15 cellular contexts compared by ENCODE assay signal in genomic region chr1:117049857-117050256, GRCh38. TPM values are rescaled to one million over a fixed set of nuclear protein-coding genes. Genes with fewer than 3 reads are reported as not detected.
DNase-seq lines count a peak whose midpoint lies in the region; ATAC-seq and TF ChIP-seq lines count a peak whose summit lies in the region.
"Had no signal": no experiment of that assay in that cellular context is flagged by ENCODE, and none has a peak within 500 bp of the region (broad histone marks: within the 10 kb centered on the region; RNA-seq: fewer than 3 reads in every experiment).

No MANE protein-coding gene starts in this region.

- no peaks in the 10 kb centered on the region for H3K27me3 Mint-ChIP-seq in activated naive CD4-positive, alpha-beta T cell treated with anti-CD3 and anti-CD28 coated beads for 36 hours (ENCODE audit: low read depth)
- H3K27me3 Mint-ChIP-seq in CD8-positive, alpha-beta T cell (ENCODE audit: low read depth) = no peaks in the 10 kb centered on the region
- H3K27me3 Mint-ChIP-seq in activated naive CD8-positive, alpha-beta T cell treated with anti-CD3 and anti-CD28 coated beads for 36 hours = no peaks in the 10 kb centered on the region
- H3K27me3 Mint-ChIP-seq in endothelial cell (ENCODE audit: unreplicated experiment) = no peaks in the 10 kb centered on the region

- peak overlapping the region; percentile 42 for H3K4me3 Mint-ChIP-seq in activated naive CD4-positive, alpha-beta T cell treated with anti-CD3 and anti-CD28 coated beads for 36 hours
- no peak overlapping the region for H3K4me3 Mint-ChIP-seq in CD8-positive, alpha-beta T cell
- H3K4me3 Mint-ChIP-seq in activated naive CD8-positive, alpha-beta T cell treated with anti-CD3 and anti-CD28 coated beads for 36 hours = no peak overlapping the region
- H3K4me3 Mint-ChIP-seq in endothelial cell (ENCODE audit: unreplicated experiment) = no peak overlapping the region
- H3K4me3 Mint-ChIP-seq: mesothelial cell of epicardium, WTC11 had no signal

- peaks cover 13% of the 10 kb centered on the region for H3K36me3 Mint-ChIP-seq in activated naive CD4-positive, alpha-beta T cell treated with anti-CD3 and anti-CD28 coated beads for 36 hours (ENCODE audit: low read depth)
- H3K36me3 Mint-ChIP-seq in activated naive CD4-positive, alpha-beta T cell treated with anti-CD3 and anti-CD28 coated beads, Interleukin-2, amount 50 U/mL, for 72 hours = peaks cover 14 to 32% of the 10 kb centered on the region in 2 donors
- no peaks in the 10 kb centered on the region for H3K36me3 Mint-ChIP-seq in CD8-positive, alpha-beta T cell
- H3K36me3 Mint-ChIP-seq in activated naive CD8-positive, alpha-beta T cell treated with anti-CD3 and anti-CD28 coated beads for 36 hours = peaks cover 41% of the 10 kb centered on the region
- H3K36me3 Mint-ChIP-seq in endothelial cell (ENCODE audit: low read depth, unreplicated experiment) = no peaks in the 10 kb centered on the region
- H3K36me3 Mint-ChIP-seq: WTC11 had no signal

- no peak for DNase-seq in activated naive CD4-positive, alpha-beta T cell treated with anti-CD3 and anti-CD28 coated beads for 36 hours
- no peak for DNase-seq in activated naive CD4-positive, alpha-beta T cell treated with anti-CD3 and anti-CD28 coated beads, Interleukin-2, amount 50 U/mL, for 72 hours (ENCODE audit: low spot score in 2 of 2)
- DNase-seq in CD8-positive, alpha-beta T cell = no peak
- no peak for DNase-seq in activated naive CD8-positive, alpha-beta T cell treated with anti-CD3 and anti-CD28 coated beads for 36 hours
- DNase-seq in spleen = no peak
- no peak for DNase-seq in endothelial cell (ENCODE audit: low spot score)
- DNase-seq in T-helper 9 cell = no peak
- no peak for DNase-seq in NCI-H526 (lab: John Stamatoyannopoulos, UW)
- DNase-seq: ACHN, activated gamma-delta T cell treated with Interleukin-2 at 50 U/mL for 16 hours, COR-L47, NCI-H1694, tibial artery had no signal

- CTCF ChIA-PET in activated naive CD4-positive, alpha-beta T cell treated with anti-CD3 and anti-CD28 coated beads for 36 hours (lab: Charles Lee) = interaction anchor here (0.7 to 1.9 kb wide), 5 partner anchors 10 to 475 kb away, joined by 3 to 5 read pairs (median 3); partner anchors contain the start of gene TTF2
- CTCF ChIA-PET in CD8-positive, alpha-beta T cell (lab: Charles Lee) = interaction anchor here (0.8 kb wide), 1 partner anchor 10 kb away, joined by 4 read pairs; the partner anchor contains the start of gene TTF2

- H3K9me3 ChIP-seq in CD8-positive, alpha-beta T cell (ENCODE audit: low read length) = no peaks in the 10 kb centered on the region
- no peaks in the 10 kb centered on the region for H3K9me3 ChIP-seq in spleen
- H3K9me3 ChIP-seq: tibial artery had no signal

- no peak overlapping the region for H3K4me3 ChIP-seq in CD8-positive, alpha-beta T cell (ENCODE audit: low read depth, low read length)
- H3K4me3 ChIP-seq in spleen = no peak overlapping the region
- H3K4me3 ChIP-seq: tibial artery had no signal

- peak overlapping the region; percentile 68 for H3K27ac Mint-ChIP-seq in activated naive CD4-positive, alpha-beta T cell treated with anti-CD3 and anti-CD28 coated beads for 36 hours
- peak overlapping the region in 1 of 2 donors; percentile 26 for H3K27ac Mint-ChIP-seq in activated naive CD4-positive, alpha-beta T cell treated with anti-CD3 and anti-CD28 coated beads, Interleukin-2, amount 50 U/mL, for 72 hours
- peak overlapping the region; percentile 87 for H3K27ac Mint-ChIP-seq in CD8-positive, alpha-beta T cell
- H3K27ac Mint-ChIP-seq in activated naive CD8-positive, alpha-beta T cell treated with anti-CD3 and anti-CD28 coated beads for 36 hours = peak overlapping the region; percentile 82
- no peak overlapping the region for H3K27ac Mint-ChIP-seq in endothelial cell (ENCODE audit: unreplicated experiment)
- H3K27ac Mint-ChIP-seq: mesothelial cell of epicardium, WTC11 had no signal

- no peak overlapping the region for H3K27ac ChIP-seq in CD8-positive, alpha-beta T cell (ENCODE audit: low read depth, low read length)
- H3K27ac ChIP-seq in spleen = peak overlapping the region; percentile 31 to 81 (median 61)
- H3K27ac ChIP-seq: tibial artery had no signal

- intact Hi-C loops in activated naive CD4-positive, alpha-beta T cell treated with anti-CD3 and anti-CD28 coated beads for 36 hours (cut with micrococcal nuclease) = loop anchor here (1.0 kb wide), 6 partner anchors 10 to 223 kb away; partner anchors contain the start of genes CD101 and TTF2
- intact Hi-C loops in CD8-positive, alpha-beta T cell (cut with DNase I, micrococcal nuclease) = loop anchor here (2.0 to 10.0 kb wide), 7 partner anchors 41 to 895 kb away; partner anchors contain the start of gene CD101 (in 1 of the 2)
- intact Hi-C loops in spleen (cut with DNase I; ENCODE audit: low total_unique reads) = loop anchor here (10.0 kb wide), 1 partner anchor 195 kb away; no protein-coding TSS in a partner anchor

- WGBS in spleen, 5 donors = 69 to 74% (median 71%) methylated on average over 5 of the region's 5 CpGs

- TF ChIP-seq POLR2A in spleen (IDR thresholded peaks at IDR 0.05) = no peak

- no peaks in the 10 kb centered on the region for H3K36me3 ChIP-seq in CD8-positive, alpha-beta T cell (ENCODE audit: insufficient read depth, low read length)
- no peaks in the 10 kb centered on the region for H3K36me3 ChIP-seq in spleen
- H3K36me3 ChIP-seq: tibial artery had no signal

- H3K4me1 Mint-ChIP-seq in activated naive CD4-positive, alpha-beta T cell treated with anti-CD3 and anti-CD28 coated beads for 36 hours (ENCODE audit: low read depth) = peaks cover 57% of the 10 kb centered on the region
- H3K4me1 Mint-ChIP-seq in CD8-positive, alpha-beta T cell (ENCODE audit: low read depth) = peaks cover 67% of the 10 kb centered on the region
- H3K4me1 Mint-ChIP-seq in activated naive CD8-positive, alpha-beta T cell treated with anti-CD3 and anti-CD28 coated beads for 36 hours = peaks cover 48% of the 10 kb centered on the region
- H3K4me1 Mint-ChIP-seq in endothelial cell (ENCODE audit: unreplicated experiment) = peaks cover 3% of the 10 kb centered on the region

- no peak for TF ChIP-seq CTCF in CD8-positive, alpha-beta T cell (IDR thresholded peaks at IDR 0.05)
- TF ChIP-seq CTCF in spleen (IDR thresholded peaks at IDR 0.05 in 8 of 11, conservative IDR thresholded peaks at IDR 0.05 in 3 of 11) (no peak), endothelial cell (IDR thresholded peaks at IDR 0.05; ENCODE audit: unreplicated experiment) (no peak)

- peaks cover 46% of the 10 kb centered on the region for H3K4me1 ChIP-seq in CD8-positive, alpha-beta T cell (ENCODE audit: insufficient read depth, low read length)
- H3K4me1 ChIP-seq in spleen = peaks cover 17 to 48% (median 39%) of the 10 kb centered on the region in 6 donors
- H3K4me1 ChIP-seq: tibial artery had no signal

- H3K9me3 Mint-ChIP-seq in activated naive CD4-positive, alpha-beta T cell treated with anti-CD3 and anti-CD28 coated beads for 36 hours = no peaks in the 10 kb centered on the region
- H3K9me3 Mint-ChIP-seq in activated naive CD4-positive, alpha-beta T cell treated with anti-CD3 and anti-CD28 coated beads, Interleukin-2, amount 50 U/mL, for 72 hours = no peaks in the 10 kb centered on the region
- H3K9me3 Mint-ChIP-seq in CD8-positive, alpha-beta T cell = no peaks in the 10 kb centered on the region
- no peaks in the 10 kb centered on the region for H3K9me3 Mint-ChIP-seq in activated naive CD8-positive, alpha-beta T cell treated with anti-CD3 and anti-CD28 coated beads for 36 hours
- no peaks in the 10 kb centered on the region for H3K9me3 Mint-ChIP-seq in endothelial cell (ENCODE audit: unreplicated experiment)
- H3K9me3 Mint-ChIP-seq: mesothelial cell of epicardium had no signal

- no peak for ATAC-seq in activated naive CD4-positive, alpha-beta T cell treated with anti-CD3 and anti-CD28 coated beads, Interleukin-2, amount 50 U/mL, for 72 hours
- ATAC-seq in CD8-positive, alpha-beta T cell = peak; percentile 9
- ATAC-seq: WTC11 had no signal

- POLR2A ChIA-PET in CD8-positive, alpha-beta T cell (lab: Charles Lee) = interaction anchor here (1.9 to 2.3 kb wide), 2 partner anchors 10 to 63 kb away, joined by 8 to 9 read pairs; partner anchors contain the start of gene TTF2

- no peaks in the 10 kb centered on the region for H3K27me3 ChIP-seq in CD8-positive, alpha-beta T cell (ENCODE audit: insufficient read depth, low read length)
- no peaks in the 10 kb centered on the region for H3K27me3 ChIP-seq in spleen (replicated peaks in 1 of 7)
- H3K27me3 ChIP-seq: tibial artery had no signal

RNA-seq across cellular contexts. Expression of gene TTF2, which starts 10.3 kb away (rescaled TPM):
- total RNA-seq in activated naive CD4-positive, alpha-beta T cell treated with anti-CD3 and anti-CD28 coated beads for 36 hours = 100 to 1,000 TPM; 113 to 122 TPM
- total RNA-seq in activated naive CD4-positive, alpha-beta T cell treated with anti-CD3 and anti-CD28 coated beads, Interleukin-2, amount 50 U/mL, for 72 hours = 100 to 1,000 TPM; 112 to 136 TPM
- total RNA-seq in CD8-positive, alpha-beta T cell = 10 to 100 TPM; 31.5 to 33.2 TPM
- 100 to 1,000 TPM; 118 to 124 TPM for total RNA-seq in activated naive CD8-positive, alpha-beta T cell treated with anti-CD3 and anti-CD28 coated beads for 36 hours
- total RNA-seq in spleen (10 to 100 TPM; 16.8 to 36.1 (median 25.4) TPM), endothelial cell (ENCODE audit: unreplicated experiment) (11.1 TPM)
- 1 to 10 TPM; 4.8 to 7.0 (median 5.2) TPM for polyA plus RNA-seq in spleen

RNA-seq across cellular contexts. Expression of gene CD101, which starts 48.3 kb away (rescaled TPM):
- total RNA-seq in activated naive CD4-positive, alpha-beta T cell treated with anti-CD3 and anti-CD28 coated beads for 36 hours = 1 to 10 TPM in 1 of 2 experiments, under 1 TPM in 1; 0.83 to 1.1 TPM
- 1 to 10 TPM in 1 of 2 donors, under 1 TPM in 1; 0.09 to 1.3 TPM for total RNA-seq in activated naive CD4-positive, alpha-beta T cell treated with anti-CD3 and anti-CD28 coated beads, Interleukin-2, amount 50 U/mL, for 72 hours
- 1 to 10 TPM; 3.7 to 4.4 TPM for total RNA-seq in CD8-positive, alpha-beta T cell
- total RNA-seq in activated naive CD8-positive, alpha-beta T cell treated with anti-CD3 and anti-CD28 coated beads for 36 hours = under 1 TPM; 0.12 to 0.47 TPM
- 10 to 100 TPM in 2 of 7 donors, 1 to 10 TPM in 5; 3.7 to 15.9 (median 9.3) TPM for total RNA-seq in spleen
- polyA plus RNA-seq in spleen = 1 to 10 TPM; 1.0 to 7.6 (median 1.9) TPM
- total RNA-seq in endothelial cell (ENCODE audit: unreplicated experiment) = 0.10 TPM
